Comparison of ENCODE assay signal across 17 cellular contexts in genomic region chr5:17365756-17366155, GRCh38.
DNase-seq lines count a peak whose midpoint lies in the region; ATAC-seq and TF ChIP-seq lines count a peak whose summit lies in the region.
"Had no signal": no experiment of that assay in that cellular context is flagged by ENCODE, and none has a peak within 500 bp of the region (broad histone marks: within the 10 kb centered on the region; RNA-seq: fewer than 3 reads in every experiment).

No MANE protein-coding gene starts in this region.

- CTCF ChIA-PET in PC-9 (lab: Charles Lee): no interaction called here

- H3K4me2 ChIP-seq in PC-9: peak overlapping the region; percentile 2; the same call in 1 of the 2 replicates

- no peak overlapping the region; the same call in 1 of the 2 replicates for H2AFZ ChIP-seq in PC-9
- H2AFZ ChIP-seq: parathyroid adenoma had no signal

- H3F3A ChIP-seq in PC-9 (ENCODE audit: insufficient read depth, low read depth): no peaks in the 10 kb centered on the region

- H4K20me1 ChIP-seq in PC-9 (ENCODE audit: insufficient read depth): no peaks in the 10 kb centered on the region

- H3K4me1 ChIP-seq in PC-9 (replicated peaks; ENCODE audit: insufficient read depth): 0 out of 2 replicates have a peak, but pooled peaks cover 7% of the 10 kb centered on the region
- H3K4me1 ChIP-seq: body of pancreas, parathyroid adenoma had no signal

- no peak overlapping the region for H3K27ac ChIP-seq in PC-9
- H3K27ac ChIP-seq: body of pancreas, parathyroid adenoma had no signal

- no peak for TF ChIP-seq CTCF in PC-9 (conservative IDR thresholded peaks at IDR 0.05)

- ATAC-seq in GM21515 (IDR thresholded peaks at IDR 0.05; ENCODE audit: unreplicated experiment) (no peak), GM18502 (IDR thresholded peaks at IDR 0.05; ENCODE audit: poor library complexity, unreplicated experiment) (no peak)
- ATAC-seq: activated CD8-positive, alpha-beta T cell treated with anti-CD3 and anti-CD28 coated beads, Interleukin-2, amount 10 ng/mL, durations not matched to agents 7 days and 5 days; body of pancreas had no signal

- POLR2A ChIA-PET in PC-9 (lab: Charles Lee; ENCODE audit: unreplicated experiment): no interaction called here

- BruUV-seq in PC-9 (replicated peaks; lab: Mats Ljungman, UMichigan): no TSS peak

- no peak overlapping the region for H3K4me3 ChIP-seq in PC-9
- H3K4me3 ChIP-seq: body of pancreas had no signal

- H3K36me3 ChIP-seq in PC-9 (ENCODE audit: low read depth): no peaks in the 10 kb centered on the region

- no peaks in the 10 kb centered on the region for H3K79me2 ChIP-seq in PC-9 (ENCODE audit: low read depth)
- H3K79me2 ChIP-seq: parathyroid adenoma had no signal

- H3K27me3 ChIP-seq in PC-9 (ENCODE audit: insufficient read depth, low read depth): 0 out of 2 replicates have a peak, but pooled peaks cover 4% of the 10 kb centered on the region
- H3K27me3 ChIP-seq: body of pancreas had no signal

- no peaks in the 10 kb centered on the region for H3K9me3 ChIP-seq in PC-9 (ENCODE audit: insufficient read depth, low read depth)
- H3K9me3 ChIP-seq: body of pancreas had no signal

- intact Hi-C loops in PC-9 (cut with micrococcal nuclease; ENCODE audit: unreplicated experiment): no loop called here

- DNase-seq in SIG-M5 treated with dmso at 0.1 percent for 504 hours (lab: John Stamatoyannopoulos, UW; ENCODE audit: unreplicated experiment) (peak; percentile 18), SIG-M5 (lab: John Stamatoyannopoulos, UW) (no peak), PC-9 (peak in 1 of 2 experiments; percentile 64), fibroblast of gingiva (ENCODE audit: low read depth) (peak; percentile 75), NCI-H2081 treated with DMSO at 0.1 percent for 48 hours (lab: John Stamatoyannopoulos, UW) (no peak), NK-92 (lab: John Stamatoyannopoulos, UW; ENCODE audit: unreplicated experiment) (no peak)
- DNase-seq: activated CD8-positive, alpha-beta T cell treated with anti-CD3 and anti-CD28 coated beads, Interleukin-2, amount 10 ng/mL, durations not matched to agents 7 days and 5 days; activated effector memory CD4-positive, alpha-beta T cell treated with anti-CD3 and anti-CD28 coated beads, Interleukin-2, amount 50 U/mL, for 16 hours; body of pancreas; DMS53; effector CD8-positive, alpha-beta T cell; immature natural killer cell; NCI-H524 treated with DMSO at 0.1 percent for 48 hours; SHP77 had no signal

- no peaks in the 10 kb centered on the region for H3K9me2 ChIP-seq in PC-9 (ENCODE audit: insufficient read depth)

Comparison
In these comparisons a context has a peak if more than half of its experiments do, and no peak if none do; other contexts are left out.
1. DNase-seq: peak in SIG-M5 treated with dmso at 0.1 percent for 504 hours (single experiment) and fibroblast of gingiva (single experiment); none in SIG-M5 (single experiment), NCI-H2081 treated with DMSO at 0.1 percent for 48 hours (single experiment) and NK-92 (single experiment).